In the genomic region with DNA sequence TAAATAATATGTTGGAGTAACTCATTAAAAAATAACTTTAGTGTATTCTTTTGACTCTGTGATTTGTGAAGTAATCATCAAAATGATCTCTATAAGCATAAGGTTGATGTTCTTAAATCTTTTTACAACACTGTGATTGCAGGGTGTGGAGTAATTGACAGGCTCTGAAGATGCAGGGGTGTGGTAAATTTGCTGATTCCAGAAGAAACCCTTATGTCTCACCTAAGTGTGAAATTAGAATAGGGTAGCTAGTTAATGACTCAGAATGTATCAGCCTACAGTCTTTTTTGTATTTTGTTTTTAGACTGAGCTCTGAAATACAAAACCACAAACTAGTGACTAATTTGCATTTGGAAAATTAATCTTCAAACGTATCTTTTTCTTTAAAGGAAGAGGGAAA, we compare ENCODE assay signal across 8 cellular contexts. TPM values are rescaled to one million over a fixed set of nuclear protein-coding genes. Genes with fewer than 3 reads are reported as not detected.
DNase-seq lines count a peak whose midpoint lies in the region; ATAC-seq and TF ChIP-seq lines count a peak whose summit lies in the region.

No MANE protein-coding gene starts in this region.

- peaks cover 36% of the 10 kb centered on the region for H3K36me3 Mint-ChIP-seq in activated naive CD8-positive, alpha-beta T cell treated with anti-CD3 and anti-CD28 coated beads, Interleukin-2, amount 10 ng/mL, durations not matched to agents 7 days and 5 days
- H3K36me3 Mint-ChIP-seq in glutamatergic neuron (ENCODE audit: unreplicated experiment), result no peaks in the 10 kb centered on the region

- H3K4me1 ChIP-seq in aorta (ENCODE audit: control insufficient read depth in 1 of 2, insufficient read depth in 2 of 2, low read length in 2 of 2), result peaks cover 0 to 6% of the 10 kb centered on the region in 2 donors

- H3K9me3 ChIP-seq in aorta (ENCODE audit: control insufficient read depth, low read length), result no peaks in the 10 kb centered on the region

- DNase-seq in stimulated activated CD4-positive, alpha-beta T cell treated with anti-CD3 and anti-CD28 coated beads, Interleukin-4, amount 100 ng/mL, for 24 hours, result peak; percentile 33
- no peak for DNase-seq in stimulated activated CD4-positive, alpha-beta T cell treated with anti-CD3 and anti-CD28 coated beads, Interleukin-2, amount 100 ng/mL, for 48 hours
- no peak for DNase-seq in activated naive CD8-positive, alpha-beta T cell treated with anti-CD3 and anti-CD28 coated beads, Interleukin-2, amount 10 ng/mL, durations not matched to agents 7 days and 5 days
- DNase-seq in aorta (no peak), NCI-H1436 treated with DMSO at 0.1 percent for 48 hours (lab: John Stamatoyannopoulos, UW) (no peak), glutamatergic neuron (no peak)
- no peak for DNase-seq in activated effector memory CD4-positive, alpha-beta T cell treated with Interleukin-2 at 50 U/mL for 16 hours

- POLR2A ChIA-PET in activated naive CD8-positive, alpha-beta T cell treated with anti-CD3 and anti-CD28 coated beads, Interleukin-2, amount 10 ng/mL, durations not matched to agents 7 days and 5 days (lab: Charles Lee), result no interaction called here

- no peaks in the 10 kb centered on the region for H3K27me3 Mint-ChIP-seq in activated naive CD8-positive, alpha-beta T cell treated with anti-CD3 and anti-CD28 coated beads, Interleukin-2, amount 10 ng/mL, durations not matched to agents 7 days and 5 days
- H3K27me3 Mint-ChIP-seq in glutamatergic neuron (ENCODE audit: unreplicated experiment), result no peaks in the 10 kb centered on the region

- no peak overlapping the region for H3K27ac Mint-ChIP-seq in activated naive CD8-positive, alpha-beta T cell treated with anti-CD3 and anti-CD28 coated beads, Interleukin-2, amount 10 ng/mL, durations not matched to agents 7 days and 5 days
- no peak overlapping the region for H3K27ac Mint-ChIP-seq in glutamatergic neuron (ENCODE audit: unreplicated experiment)

- no peak overlapping the region for H3K27ac ChIP-seq in aorta (ENCODE audit: low read depth in 1 of 2, low read length in 2 of 2)

- H3K4me3 ChIP-seq in aorta (ENCODE audit: low read length in 2 of 2), result no peak overlapping the region

- H3K9me3 Mint-ChIP-seq in activated naive CD8-positive, alpha-beta T cell treated with anti-CD3 and anti-CD28 coated beads, Interleukin-2, amount 10 ng/mL, durations not matched to agents 7 days and 5 days, result no peaks in the 10 kb centered on the region
- H3K9me3 Mint-ChIP-seq in glutamatergic neuron (ENCODE audit: unreplicated experiment), result no peaks in the 10 kb centered on the region

- intact Hi-C loops in aorta (cut with DNase I), result loop anchor here in 1 of 2 donors (5.0 kb wide), 1 partner anchor 42 kb away; the partner anchor contains the start of gene FKBP3

- no peaks in the 10 kb centered on the region for H3K27me3 ChIP-seq in aorta (ENCODE audit: control insufficient read depth in 1 of 2, insufficient read depth in 2 of 2, low read length in 1 of 2)

- no peak overlapping the region for H3K4me3 Mint-ChIP-seq in activated naive CD8-positive, alpha-beta T cell treated with anti-CD3 and anti-CD28 coated beads, Interleukin-2, amount 10 ng/mL, durations not matched to agents 7 days and 5 days
- no peak overlapping the region for H3K4me3 Mint-ChIP-seq in glutamatergic neuron (ENCODE audit: unreplicated experiment)

- no peaks in the 10 kb centered on the region for H3K36me3 ChIP-seq in aorta (ENCODE audit: control insufficient read depth in 1 of 2, insufficient read depth in 2 of 2, low read length in 1 of 2)

- ATAC-seq in HG03060 (IDR thresholded peaks at IDR 0.05; ENCODE audit: low read depth, unreplicated experiment) (peak; percentile 82), aorta (ENCODE audit: low FRiP score) (no peak)
- peak; percentile 47 for ATAC-seq in activated naive CD8-positive, alpha-beta T cell treated with anti-CD3 and anti-CD28 coated beads, Interleukin-2, amount 10 ng/mL, durations not matched to agents 7 days and 5 days (ENCODE audit: low read depth)

- peaks cover 47% of the 10 kb centered on the region for H3K4me1 Mint-ChIP-seq in activated naive CD8-positive, alpha-beta T cell treated with anti-CD3 and anti-CD28 coated beads, Interleukin-2, amount 10 ng/mL, durations not matched to agents 7 days and 5 days
- H3K4me1 Mint-ChIP-seq in glutamatergic neuron (ENCODE audit: low read depth, unreplicated experiment), result peaks cover 8% of the 10 kb centered on the region

- 40 to 41% methylated on average over 1 of the region's 1 CpG for WGBS in aorta, 2 donors

- no peak for TF ChIP-seq CTCF in glutamatergic neuron (IDR thresholded peaks at IDR 0.05; ENCODE audit: partially characterized antibody, unreplicated experiment)

RNA-seq across cellular contexts. Expression of gene PRPF39, which starts 5.9 kb away (rescaled TPM):
- 10 to 100 TPM; 54.8 to 56.8 TPM for total RNA-seq in activated naive CD8-positive, alpha-beta T cell treated with anti-CD3 and anti-CD28 coated beads, Interleukin-2, amount 10 ng/mL, durations not matched to agents 7 days and 5 days
- 10 to 100 TPM; 30.4 to 51.1 TPM for total RNA-seq in aorta
- 10 to 100 TPM; 10.1 to 28.0 TPM for polyA plus RNA-seq in aorta
- 46.7 TPM for total RNA-seq in glutamatergic neuron (ENCODE audit: unreplicated experiment)

RNA-seq across cellular contexts. Expression of gene FKBP3, which starts 44.5 kb away (rescaled TPM):
- 10 to 100 TPM; 65.7 to 67.1 TPM for total RNA-seq in activated naive CD8-positive, alpha-beta T cell treated with anti-CD3 and anti-CD28 coated beads, Interleukin-2, amount 10 ng/mL, durations not matched to agents 7 days and 5 days
- total RNA-seq in aorta (10 to 100 TPM; 36.2 to 38.8 TPM), glutamatergic neuron (ENCODE audit: unreplicated experiment) (95.1 TPM)
- polyA plus RNA-seq in aorta, result 100 to 1,000 TPM in 1 of 2 donors, 10 to 100 TPM in 1; 60.3 to 103 TPM

RNA-seq across cellular contexts. Expression of gene FANCM, which starts 45.9 kb away (rescaled TPM):
- total RNA-seq in activated naive CD8-positive, alpha-beta T cell treated with anti-CD3 and anti-CD28 coated beads, Interleukin-2, amount 10 ng/mL, durations not matched to agents 7 days and 5 days, result 10 to 100 TPM; 15.0 to 17.7 TPM
- 1 to 10 TPM; 5.5 to 6.8 TPM for total RNA-seq in aorta
- 1 to 10 TPM in 1 of 2 donors, under 1 TPM in 1; 0.25 to 3.5 TPM for polyA plus RNA-seq in aorta
- 9.6 TPM for total RNA-seq in glutamatergic neuron (ENCODE audit: unreplicated experiment)
